Comparison of ENCODE assay signal across 1 cellular context in the genomic region with DNA sequence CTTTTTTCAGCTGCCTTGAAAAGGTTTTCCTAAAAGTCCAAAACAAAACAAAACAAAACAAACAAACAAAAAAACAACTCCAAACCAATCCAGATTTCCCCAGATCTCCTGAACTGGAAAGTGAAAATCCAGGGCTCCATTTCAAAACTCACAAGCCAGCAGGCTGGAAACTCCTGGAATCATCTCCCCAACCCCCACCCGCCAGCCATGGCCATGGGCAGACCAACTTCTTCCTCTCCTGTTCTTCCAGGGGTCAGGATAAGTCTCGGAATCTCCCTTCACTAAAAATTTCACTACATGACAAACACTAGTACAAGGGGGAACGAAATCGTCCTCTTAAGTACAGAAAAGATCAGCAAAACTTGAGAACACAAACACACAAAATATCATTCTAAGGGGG.
TF ChIP-seq lines count a peak whose summit lies in the region.

No MANE protein-coding gene starts in this region.

TF ChIP-seq in GM23338, 12 proteins besides CTCF, POLR2A, EP300 and RAD21 (continued from another document):
- TF ChIP-seq, protein P1, sequence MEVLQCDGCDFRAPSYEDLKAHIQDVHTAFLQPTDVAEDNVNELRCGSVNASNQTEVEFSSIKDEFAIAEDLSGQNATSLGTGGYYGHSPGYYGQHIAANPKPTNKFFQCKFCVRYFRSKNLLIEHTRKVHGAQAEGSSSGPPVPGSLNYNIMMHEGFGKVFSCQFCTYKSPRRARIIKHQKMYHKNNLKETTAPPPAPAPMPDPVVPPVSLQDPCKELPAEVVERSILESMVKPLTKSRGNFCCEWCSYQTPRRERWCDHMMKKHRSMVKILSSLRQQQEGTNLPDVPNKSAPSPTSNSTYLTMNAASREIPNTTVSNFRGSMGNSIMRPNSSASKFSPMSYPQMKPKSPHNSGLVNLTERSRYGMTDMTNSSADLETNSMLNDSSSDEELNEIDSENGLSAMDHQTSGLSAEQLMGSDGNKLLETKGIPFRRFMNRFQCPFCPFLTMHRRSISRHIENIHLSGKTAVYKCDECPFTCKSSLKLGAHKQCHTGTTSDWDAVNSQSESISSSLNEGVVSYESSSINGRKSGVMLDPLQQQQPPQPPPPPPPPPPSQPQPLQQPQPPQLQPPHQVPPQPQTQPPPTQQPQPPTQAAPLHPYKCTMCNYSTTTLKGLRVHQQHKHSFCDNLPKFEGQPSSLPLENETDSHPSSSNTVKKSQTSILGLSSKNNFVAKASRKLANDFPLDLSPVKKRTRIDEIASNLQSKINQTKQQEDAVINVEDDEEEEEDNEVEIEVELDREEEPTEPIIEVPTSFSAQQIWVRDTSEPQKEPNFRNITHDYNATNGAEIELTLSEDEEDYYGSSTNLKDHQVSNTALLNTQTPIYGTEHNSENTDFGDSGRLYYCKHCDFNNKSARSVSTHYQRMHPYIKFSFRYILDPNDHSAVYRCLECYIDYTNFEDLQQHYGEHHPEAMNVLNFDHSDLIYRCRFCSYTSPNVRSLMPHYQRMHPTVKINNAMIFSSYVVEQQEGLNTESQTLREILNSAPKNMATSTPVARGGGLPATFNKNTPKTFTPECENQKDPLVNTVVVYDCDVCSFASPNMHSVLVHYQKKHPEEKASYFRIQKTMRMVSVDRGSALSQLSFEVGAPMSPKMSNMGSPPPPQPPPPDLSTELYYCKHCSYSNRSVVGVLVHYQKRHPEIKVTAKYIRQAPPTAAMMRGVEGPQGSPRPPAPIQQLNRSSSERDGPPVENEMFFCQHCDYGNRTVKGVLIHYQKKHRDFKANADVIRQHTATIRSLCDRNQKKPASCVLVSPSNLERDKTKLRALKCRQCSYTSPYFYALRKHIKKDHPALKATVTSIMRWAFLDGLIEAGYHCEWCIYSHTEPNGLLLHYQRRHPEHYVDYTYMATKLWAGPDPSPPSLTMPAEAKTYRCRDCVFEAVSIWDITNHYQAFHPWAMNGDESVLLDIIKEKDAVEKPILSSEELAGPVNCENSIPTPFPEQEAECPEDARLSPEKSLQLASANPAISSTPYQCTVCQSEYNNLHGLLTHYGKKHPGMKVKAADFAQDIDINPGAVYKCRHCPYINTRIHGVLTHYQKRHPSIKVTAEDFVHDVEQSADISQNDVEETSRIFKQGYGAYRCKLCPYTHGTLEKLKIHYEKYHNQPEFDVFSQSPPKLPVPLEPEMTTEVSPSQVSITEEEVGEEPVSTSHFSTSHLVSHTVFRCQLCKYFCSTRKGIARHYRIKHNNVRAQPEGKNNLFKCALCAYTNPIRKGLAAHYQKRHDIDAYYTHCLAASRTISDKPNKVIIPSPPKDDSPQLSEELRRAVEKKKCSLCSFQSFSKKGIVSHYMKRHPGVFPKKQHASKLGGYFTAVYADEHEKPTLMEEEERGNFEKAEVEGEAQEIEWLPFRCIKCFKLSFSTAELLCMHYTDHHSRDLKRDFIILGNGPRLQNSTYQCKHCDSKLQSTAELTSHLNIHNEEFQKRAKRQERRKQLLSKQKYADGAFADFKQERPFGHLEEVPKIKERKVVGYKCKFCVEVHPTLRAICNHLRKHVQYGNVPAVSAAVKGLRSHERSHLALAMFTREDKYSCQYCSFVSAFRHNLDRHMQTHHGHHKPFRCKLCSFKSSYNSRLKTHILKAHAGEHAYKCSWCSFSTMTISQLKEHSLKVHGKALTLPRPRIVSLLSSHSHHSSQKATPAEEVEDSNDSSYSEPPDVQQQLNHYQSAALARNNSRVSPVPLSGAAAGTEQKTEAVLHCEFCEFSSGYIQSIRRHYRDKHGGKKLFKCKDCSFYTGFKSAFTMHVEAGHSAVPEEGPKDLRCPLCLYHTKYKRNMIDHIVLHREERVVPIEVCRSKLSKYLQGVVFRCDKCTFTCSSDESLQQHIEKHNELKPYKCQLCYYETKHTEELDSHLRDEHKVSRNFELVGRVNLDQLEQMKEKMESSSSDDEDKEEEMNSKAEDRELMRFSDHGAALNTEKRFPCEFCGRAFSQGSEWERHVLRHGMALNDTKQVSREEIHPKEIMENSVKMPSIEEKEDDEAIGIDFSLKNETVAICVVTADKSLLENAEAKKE (CRISPR knock-in tag; IDR thresholded peaks at IDR 0.05) = no peak
- no peak for TF ChIP-seq EZH2 (IDR thresholded peaks at IDR 0.05; ENCODE audit: low read depth, unreplicated experiment)
- no peak for TF ChIP-seq ZNF114 (CRISPR knock-in tag; IDR thresholded peaks at IDR 0.05)
- no peak for TF ChIP-seq ZNF331 (CRISPR knock-in tag; IDR thresholded peaks at IDR 0.05; ENCODE audit: low read depth)
- no peak for TF ChIP-seq ETS1 (IDR thresholded peaks at IDR 0.05)
- TF ChIP-seq EZH2phosphoT487 (IDR thresholded peaks at IDR 0.05; ENCODE audit: unreplicated experiment) = no peak
- TF ChIP-seq CREB1 (CRISPR knock-in tag; IDR thresholded peaks at IDR 0.05; ENCODE audit: low read depth) = no peak
- no peak for TF ChIP-seq REST (IDR thresholded peaks at IDR 0.05; ENCODE audit: unreplicated experiment)
- TF ChIP-seq JUNB (IDR thresholded peaks at IDR 0.05; ENCODE audit: unreplicated experiment) = no peak
